Comparison of ENCODE assay signal across 8 cellular contexts in genomic region chr17:5233492-5233891, GRCh38. TPM values are rescaled to one million over a fixed set of nuclear protein-coding genes. Genes with fewer than 3 reads are reported as not detected.
DNase-seq lines count a peak whose midpoint lies in the region; ATAC-seq, FAIRE-seq and TF ChIP-seq lines count a peak whose summit lies in the region.
"Not testable (repeated sequence)": the region's sequence is repeated elsewhere in the genome, so short reads cannot be mapped to it uniquely, and the experiment has no call there.
"Had no signal": no experiment of that assay in that cellular context is flagged by ENCODE, and none has a peak within 500 bp of the region (broad histone marks: within the 10 kb centered on the region; RNA-seq: fewer than 3 reads in every experiment).

No MANE protein-coding gene starts in this region.

- DNase-seq in GM12892 (ENCODE audit: insufficient read length); OCI-LY7 (ENCODE audit: low spot score); adrenal gland; lower lobe of right lung; stimulated activated effector memory CD8-positive, alpha-beta T cell treated with anti-CD3 and anti-CD28 coated beads, Interleukin-12 subunit alpha, Interleukin-12 subunit beta, amount 100 ng/mL, for 72 hours (ENCODE audit: low spot score in 2 of 2); upper lobe of right lung: not testable (repeated sequence)

- ATAC-seq in lower lobe of right lung; stimulated activated effector memory CD8-positive, alpha-beta T cell treated with anti-CD3 and anti-CD28 coated beads, Interleukin-12 subunit alpha, Interleukin-12 subunit beta, amount 100 ng/mL, for 72 hours; upper lobe of right lung: not testable (repeated sequence)

- intact Hi-C loops in OCI-LY7 (cut with micrococcal nuclease; ENCODE audit: unreplicated experiment); adrenal gland (cut with DNase I); lower lobe of right lung (cut with DNase I); upper lobe of right lung (cut with DNase I): not testable (repeated sequence)

- peak overlapping the region; percentile 71; the same call in 1 of the 2 replicates for H2AFZ ChIP-seq in OCI-LY7 (ENCODE audit: low read length)

- not testable (repeated sequence) for H3K9me3 Mint-ChIP-seq in stimulated activated effector memory CD8-positive, alpha-beta T cell treated with anti-CD3 and anti-CD28 coated beads, Interleukin-12 subunit alpha, Interleukin-12 subunit beta, amount 100 ng/mL, for 72 hours

- H3F3A ChIP-seq in DOHH2 (ENCODE audit: control insufficient read depth, insufficient read depth): peaks cover 34% of the 10 kb centered on the region

- H3K27me3 ChIP-seq in DOHH2 (ENCODE audit: control insufficient read depth, low read length); adrenal gland; lower lobe of right lung (ENCODE audit: low read depth); upper lobe of right lung: not testable (repeated sequence)

- not testable (repeated sequence) for FAIRE-seq in GM12892 (lab: Jason Lieb, UNC)

- H3K4me1 ChIP-seq in DOHH2 (ENCODE audit: control insufficient read depth, low read length) (peaks cover 91% of the 10 kb centered on the region), OCI-LY7 (ENCODE audit: insufficient read depth, low read length, poor library complexity, severe bottlenecking) (peaks cover 81% of the 10 kb centered on the region), lower lobe of right lung (peaks cover 25% of the 10 kb centered on the region)
- not testable (repeated sequence) for H3K4me1 ChIP-seq in adrenal gland (replicated peaks in 1 of 2); upper lobe of right lung

- 89 to 96% (median 93%) methylated on average over 5 to 7 of the region's 7 CpGs for WGBS in adrenal gland, 4 donors

- H3K79me2 ChIP-seq in DOHH2 (ENCODE audit: control insufficient read depth, low read length): peaks cover 17% of the 10 kb centered on the region
- H3K79me2 ChIP-seq in OCI-LY7 (ENCODE audit: insufficient read depth, low read depth, low read length): not testable (repeated sequence)

- H3K36me3 Mint-ChIP-seq in stimulated activated effector memory CD8-positive, alpha-beta T cell treated with anti-CD3 and anti-CD28 coated beads, Interleukin-12 subunit alpha, Interleukin-12 subunit beta, amount 100 ng/mL, for 72 hours: not testable (repeated sequence)

- H4K20me1 ChIP-seq in DOHH2 (ENCODE audit: control insufficient read depth, insufficient read depth, low read depth, low read length); OCI-LY7 (ENCODE audit: insufficient read depth, low read length): not testable (repeated sequence)

- not testable (repeated sequence) for H3K4me3 Mint-ChIP-seq in stimulated activated effector memory CD8-positive, alpha-beta T cell treated with anti-CD3 and anti-CD28 coated beads, Interleukin-12 subunit alpha, Interleukin-12 subunit beta, amount 100 ng/mL, for 72 hours

- H3K4me3 ChIP-seq in DOHH2 (ENCODE audit: low read length) (peak overlapping the region; percentile 73), adrenal gland (peak overlapping the region in 1 of 4 donors; percentile 31), lower lobe of right lung (peak overlapping the region; percentile 49), upper lobe of right lung (peak overlapping the region; percentile 40)
- not testable (repeated sequence) for H3K4me3 ChIP-seq in OCI-LY7 (ENCODE audit: low read depth, low read length, poor library complexity, severe bottlenecking)

- H3K27ac Mint-ChIP-seq in stimulated activated effector memory CD8-positive, alpha-beta T cell treated with anti-CD3 and anti-CD28 coated beads, Interleukin-12 subunit alpha, Interleukin-12 subunit beta, amount 100 ng/mL, for 72 hours: peak overlapping the region; percentile 84

- peaks cover 43% of the 10 kb centered on the region for H3K4me1 Mint-ChIP-seq in stimulated activated effector memory CD8-positive, alpha-beta T cell treated with anti-CD3 and anti-CD28 coated beads, Interleukin-12 subunit alpha, Interleukin-12 subunit beta, amount 100 ng/mL, for 72 hours

- H3K27ac ChIP-seq in DOHH2 (ENCODE audit: low read depth, low read length) (peak overlapping the region; percentile 89), adrenal gland (peak overlapping the region in 4 of 5 donors; percentile 14 to 81 (median 40))
- not testable (repeated sequence) for H3K27ac ChIP-seq in OCI-LY7 (ENCODE audit: low read depth, low read length, poor library complexity, severe bottlenecking); lower lobe of right lung; upper lobe of right lung

- BruUV-seq in OCI-LY7 (replicated peaks; lab: Mats Ljungman, UMichigan): not testable (repeated sequence)

- peak overlapping the region; percentile 90 for H3K4me2 ChIP-seq in DOHH2 (ENCODE audit: low read length)
- peak overlapping the region; percentile 18; the same call in 1 of the 2 replicates for H3K4me2 ChIP-seq in OCI-LY7 (ENCODE audit: low read length)

- H3K36me3 ChIP-seq in DOHH2 (ENCODE audit: control insufficient read depth, low read length): peaks cover 13% of the 10 kb centered on the region
- H3K36me3 ChIP-seq in OCI-LY7 (ENCODE audit: insufficient read depth, low read length); adrenal gland (replicated peaks in 1 of 2); lower lobe of right lung; upper lobe of right lung: not testable (repeated sequence)

- TF ChIP-seq CTCF in DOHH2 (IDR thresholded peaks at IDR 0.05; ENCODE audit: low read depth, low read length, poor library complexity, severe bottlenecking); OCI-LY7 (conservative IDR thresholded peaks at IDR 0.05; ENCODE audit: low read length); adrenal gland (IDR thresholded peaks at IDR 0.05); lower lobe of right lung (IDR thresholded peaks at IDR 0.05); upper lobe of right lung (IDR thresholded peaks at IDR 0.05): not testable (repeated sequence)

- POLR2A ChIA-PET in OCI-LY7 (lab: Charles Lee): not testable (repeated sequence)

- not testable (repeated sequence) for H3K9me2 ChIP-seq in DOHH2 (replicated peaks; ENCODE audit: control insufficient read depth, low read length); OCI-LY7 (ENCODE audit: insufficient read depth, low read length)

- CTCF ChIA-PET in OCI-LY7 (lab: Charles Lee; ENCODE audit: unreplicated experiment): not testable (repeated sequence)

- peak; percentile 57 for TF ChIP-seq POLR2A in GM12892 (IDR thresholded peaks at IDR 0.05; ENCODE audit: low read depth, low read length)
- TF ChIP-seq POLR2A in adrenal gland (IDR thresholded peaks at IDR 0.05): not testable (repeated sequence)

- H3K9me3 ChIP-seq in DOHH2 (ENCODE audit: control insufficient read depth, insufficient read depth, low read length); OCI-LY7 (ENCODE audit: low read length); adrenal gland (replicated peaks in 1 of 3); lower lobe of right lung; upper lobe of right lung: not testable (repeated sequence)

RNA-seq across cellular contexts. Expression of gene SCIMP, which starts 1.2 kb away (rescaled TPM):
- polyA plus RNA-seq in GM12892 (2012; ENCODE audit: missing spikeins): 91.2 TPM
- 0.88 and 3.0 TPM in 2 replicates for total RNA-seq in OCI-LY7 (2014; rRNA removed; shearing (Covaris generic))
- total RNA-seq in OCI-LY7 (2022): 0.27 and 0.72 TPM in 2 replicates
- total RNA-seq in adrenal gland: 10 to 100 TPM in 4 of 8 donors, 1 to 10 TPM in 4; 1.6 to 14.2 (median 11.1) TPM
- polyA plus RNA-seq in adrenal gland: 1 to 10 TPM in 2 of 3 donors, under 1 TPM in 1; 0.94 to 4.5 (median 1.7) TPM
- 35.5 TPM for total RNA-seq in lower lobe of right lung
- total RNA-seq in upper lobe of right lung: 24.8 TPM
- polyA plus RNA-seq: SK-N-SH had no signal

RNA-seq across cellular contexts. Expression of gene ZNF594, which starts 41.8 kb away (rescaled TPM):
- polyA plus RNA-seq in GM12892 (2012; ENCODE audit: missing spikeins): 4.2 TPM
- 42.5 and 43.4 TPM in 2 replicates for total RNA-seq in OCI-LY7 (2014; rRNA removed; shearing (Covaris generic))
- total RNA-seq in OCI-LY7 (2022) (32.1 and 35.2 TPM in 2 replicates), adrenal gland (1 to 10 TPM in 7 of 8 donors, under 1 TPM in 1; 0.72 to 7.9 (median 5.6) TPM), lower lobe of right lung (8.7 TPM), upper lobe of right lung (7.1 TPM)
- polyA plus RNA-seq in adrenal gland: 1 to 10 TPM; 1.1 to 4.9 (median 2.7) TPM

RNA-seq across cellular contexts. Expression of gene RABEP1, which starts 48.6 kb away (rescaled TPM):
- 47.0 TPM for polyA plus RNA-seq in GM12892 (2012; ENCODE audit: missing spikeins)
- total RNA-seq in OCI-LY7 (2014; rRNA removed; shearing (Covaris generic)): 53.2 and 58.6 TPM in 2 replicates
- total RNA-seq in OCI-LY7 (2022) (60.8 and 70.9 TPM in 2 replicates), adrenal gland (10 to 100 TPM; 26.7 to 53.5 (median 46.5) TPM), lower lobe of right lung (44.2 TPM), upper lobe of right lung (43.9 TPM)
- polyA plus RNA-seq in adrenal gland: 10 to 100 TPM; 21.1 to 64.5 (median 34.3) TPM
